ENCODE assay signal across 9 cellular contexts in genomic region chr3:115658337-115659181, GRCh38. TPM values are rescaled to one million over a fixed set of nuclear protein-coding genes. Genes with fewer than 3 reads are reported as not detected.
DNase-seq lines count a peak whose midpoint lies in the region; ATAC-seq, FAIRE-seq and TF ChIP-seq lines count a peak whose summit lies in the region.
"Had no signal": no experiment of that assay in that cellular context is flagged by ENCODE, and none has a peak within 500 bp of the region (broad histone marks: within the 10 kb centered on the region; RNA-seq: fewer than 3 reads in every experiment).

No MANE protein-coding gene starts in this region.

- CTCF ChIA-PET in endothelial cell of umbilical vein (lab: Charles Lee) = interaction anchor here (1.4 kb wide), 1 partner anchor 126 kb away, joined by 4 read pairs; no protein-coding TSS in a partner anchor

- intact Hi-C loops in endothelial cell of umbilical vein (cut with micrococcal nuclease) = loop anchor here (1.0 to 10.0 kb wide), 7 partner anchors 34 to 1444 kb away; partner anchors contain the start of gene ZBTB20

- dilution Hi-C loops in endothelial cell of umbilical vein (cut with MboI; ENCODE audit: extremely low pct_ligation_motif_present, low sequenced_read_pairs) = no loop called here

- H4K20me1 ChIP-seq in BLaER1 = no peaks in the 10 kb centered on the region
- H4K20me1 ChIP-seq in endothelial cell of umbilical vein (replicated peaks; ENCODE audit: control insufficient read depth, extremely low read depth, insufficient read depth, low read length) = no peaks in the 10 kb centered on the region

- H3K9ac ChIP-seq in BLaER1 (peak overlapping the region; percentile 89), endothelial cell of umbilical vein (replicated peaks; ENCODE audit: extremely low read depth, insufficient read depth, low read length) (peak overlapping the region; percentile 98)

- TF ChIP-seq CTCF in endothelial cell of umbilical vein (IDR thresholded peaks at IDR 0.05; ENCODE audit: extremely low read depth in 1 of 2, insufficient read depth in 1 of 2, low read depth in 1 of 2, low read length in 2 of 2) (no peak), mesothelial cell of epicardium (IDR thresholded peaks at IDR 0.05; ENCODE audit: unreplicated experiment) (no peak)

- POLR2A ChIA-PET in endothelial cell of umbilical vein (lab: Charles Lee) = no interaction called here

- H3K36me3 Mint-ChIP-seq in mesothelial cell of epicardium = no peaks in the 10 kb centered on the region

- TSS peak; percentile 80 for BruUV-seq in endothelial cell of umbilical vein (replicated peaks; lab: Mats Ljungman, UMichigan)

- no peaks in the 10 kb centered on the region for H3K27me3 Mint-ChIP-seq in mesothelial cell of epicardium (ENCODE audit: low read depth)

- H2AFZ ChIP-seq in endothelial cell of umbilical vein (ENCODE audit: low read depth, low read length) = peak overlapping the region; percentile 88

- H3K4me1 Mint-ChIP-seq in mesothelial cell of epicardium = peaks cover 36% of the 10 kb centered on the region

- H3K27ac Mint-ChIP-seq in mesothelial cell of epicardium = peak overlapping the region; percentile 99

- H3K4me3 Mint-ChIP-seq in mesothelial cell of epicardium = peak overlapping the region; percentile 79

- no peaks in the 10 kb centered on the region for H3K27me3 ChIP-seq in BLaER1
- H3K27me3 ChIP-seq in endothelial cell of umbilical vein (ENCODE audit: control insufficient read depth in 2 of 2, insufficient read depth in 2 of 2, low read length in 2 of 2) = peaks cover 7 to 8% of the 10 kb centered on the region in 2 experiments

- no peaks in the 10 kb centered on the region for H3K9me3 Mint-ChIP-seq in mesothelial cell of epicardium

- FAIRE-seq in endothelial cell of umbilical vein (lab: Jason Lieb, UNC) = peak; percentile 61
- FAIRE-seq: TTC549 had no signal

- H3K36me3 ChIP-seq in BLaER1 = no peaks in the 10 kb centered on the region
- H3K36me3 ChIP-seq in endothelial cell of umbilical vein (ENCODE audit: control insufficient read depth in 2 of 2, extremely low read depth in 1 of 2, insufficient read depth in 2 of 2, low read length in 2 of 2) = no peaks in the 10 kb centered on the region

- H3K79me2 ChIP-seq in endothelial cell of umbilical vein (ENCODE audit: control insufficient read depth, insufficient read depth, low read length) = no peaks in the 10 kb centered on the region

- peaks cover 52% of the 10 kb centered on the region for H3K4me1 ChIP-seq in BLaER1
- peaks cover 12% of the 10 kb centered on the region for H3K4me1 ChIP-seq in endothelial cell of umbilical vein (ENCODE audit: control insufficient read depth, extremely low read depth, insufficient read depth, low read length)

- DNase-seq in NCI-H82 treated with DMSO at 0.1 percent for 48 hours (lab: John Stamatoyannopoulos, UW; ENCODE audit: unreplicated experiment) (peak; percentile 82), endothelial cell of umbilical vein (ENCODE audit: low read depth, low spot score) (peak; percentile 82), mesothelial cell of epicardium (ENCODE audit: low spot score in 2 of 2, unreplicated experiment in 2 of 2) (peak; percentile 60 to 77)
- peak; percentile 77 for DNase-seq in activated CD8-positive, alpha-beta memory T cell treated with anti-CD3 and anti-CD28 coated beads, Interleukin-2, amount 50 U/mL, for 4 hours
- DNase-seq in stimulated activated CD8-positive, alpha-beta memory T cell treated with anti-CD3 and anti-CD28 coated beads, Interleukin-15, amount 100 ng/mL, for 4 hours (ENCODE audit: low read depth in 2 of 2) = peak; percentile 26 to 58

- H3K9me3 ChIP-seq in BLaER1 (no peaks in the 10 kb centered on the region), endothelial cell of umbilical vein (replicated peaks; ENCODE audit: control insufficient read depth, insufficient read depth, low read length) (no peaks in the 10 kb centered on the region)

- H3K9me1 ChIP-seq in endothelial cell of umbilical vein (replicated peaks; ENCODE audit: control insufficient read depth, extremely low read depth, insufficient read depth, low read length) = no peaks in the 10 kb centered on the region

- peak overlapping the region; percentile 69 for H3K4me3 ChIP-seq in BLaER1
- peak overlapping the region; percentile 74 to 91 (median 82) for H3K4me3 ChIP-seq in endothelial cell of umbilical vein (replicated peaks in 1 of 3; ENCODE audit: insufficient read depth in 1 of 3, low read depth in 1 of 3, low read length in 3 of 3)

- H3K4me2 ChIP-seq in BLaER1 (peak overlapping the region; percentile 89), endothelial cell of umbilical vein (ENCODE audit: insufficient read depth, low read length) (peak overlapping the region; percentile 97)

- peak overlapping the region; percentile 94 for H3K27ac ChIP-seq in BLaER1
- H3K27ac ChIP-seq in endothelial cell of umbilical vein (ENCODE audit: insufficient read depth, low read depth, low read length) = peak overlapping the region; percentile 80

- peak; percentile 78 for ATAC-seq in GM19351 (IDR thresholded peaks at IDR 0.05; ENCODE audit: unreplicated experiment)
- peak; percentile 81 for ATAC-seq in HG03469 (IDR thresholded peaks at IDR 0.05; ENCODE audit: unreplicated experiment)

- TF ChIP-seq POLR2A in endothelial cell of umbilical vein (IDR thresholded peaks at IDR 0.05; ENCODE audit: low read depth, low read length) = peak; percentile 51

TF ChIP-seq in endothelial cell of umbilical vein, 7 proteins besides CTCF, POLR2A, EP300 and RAD21:
- TF ChIP-seq FOS (IDR thresholded peaks at IDR 0.05; ENCODE audit: borderline replicate concordance, insufficient read depth, low read length) (peak; percentile 25), MYC (IDR thresholded peaks at IDR 0.05; ENCODE audit: low read depth, low read length) (peak; percentile 28), JUN (IDR thresholded peaks at IDR 0.05; ENCODE audit: borderline replicate concordance, insufficient read depth, insufficient read length, low read depth) (no peak), EZH2 (IDR thresholded peaks at IDR 0.05; ENCODE audit: borderline replicate concordance, low read depth, low read length, severe bottlenecking) (peak; percentile 11), GATA2 (IDR thresholded peaks at IDR 0.05; ENCODE audit: insufficient read depth, insufficient read length, low read depth, low read length) (no peak), POLR2AphosphoS5 (IDR thresholded peaks at IDR 0.05; ENCODE audit: insufficient read depth, low read depth, low read length) (peak; percentile 43)

RNA-seq across cellular contexts. Expression of gene GAP43, which starts 35.2 kb away (rescaled TPM):
- total RNA-seq in endothelial cell of umbilical vein = not detected in 2 replicates
- 0.06 TPM in 1 of 2 replicates, not detected in the other for polyA plus RNA-seq in endothelial cell of umbilical vein
- polyA plus RNA-seq in endothelial cell of umbilical vein (2011; cell fraction: cytosol; rRNA removed) = 0.04 and 0.07 TPM in 2 replicates
- not detected in 2 replicates for polyA plus RNA-seq in endothelial cell of umbilical vein (2011; cell fraction: nucleus; rRNA removed)
- polyA plus RNA-seq in endothelial cell of umbilical vein (2012) = not detected in 2 replicates
- not detected in 2 replicates for polyA minus RNA-seq in endothelial cell of umbilical vein
- not detected for polyA minus RNA-seq in endothelial cell of umbilical vein (2011; cell fraction: cytosol; rRNA and poly(A)+ RNA removed)
- polyA minus RNA-seq in endothelial cell of umbilical vein (2011; cell fraction: nucleus; rRNA and poly(A)+ RNA removed) = not detected in 2 replicates
- total RNA-seq in mesothelial cell of epicardium = 4.2 to 6.1 TPM (median 5.7 TPM) in 3 replicates

Comparison
In these comparisons a context has a peak if more than half of its experiments do, and no peak if none do; other contexts are left out.
1. Peak in every context shown above with its lines: DNase-seq, ATAC-seq, H3K4me3 ChIP-seq and H3K27ac ChIP-seq.